ENCODE assay signal across 1 cellular context in the genomic region with DNA sequence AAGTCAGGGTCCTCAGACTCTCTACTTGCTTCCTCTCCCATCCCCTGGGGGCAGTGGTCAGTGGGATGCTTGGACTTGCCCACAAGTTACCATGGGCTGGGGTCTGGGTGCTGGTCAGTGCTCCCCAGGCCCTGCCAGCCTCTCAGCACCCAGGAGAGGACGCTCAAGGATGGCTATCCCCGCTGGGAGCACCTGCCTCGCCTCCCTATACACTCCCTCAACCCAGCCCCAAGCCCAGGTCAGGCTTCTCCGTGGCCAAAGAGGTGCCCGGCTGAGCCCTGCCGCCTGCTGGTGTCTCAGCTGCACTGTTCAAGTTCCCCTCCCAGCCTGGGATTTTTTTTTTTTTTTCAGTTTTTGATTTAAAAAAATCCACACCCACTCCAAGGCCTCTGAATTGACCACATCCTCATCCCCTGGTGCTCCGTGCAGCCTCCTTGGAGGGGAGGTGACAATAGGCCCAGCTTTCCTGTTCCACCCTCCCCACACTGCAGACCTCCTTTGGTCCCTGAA.
TF ChIP-seq lines count a peak whose summit lies in the region.

No MANE protein-coding gene starts in this region.

TF ChIP-seq in K562, 482 proteins besides CTCF, POLR2A, EP300 and RAD21 (continued from another document):
- TF ChIP-seq JUND (IDR thresholded peaks at IDR 0.05; ENCODE audit: borderline replicate concordance, low read depth, low read length) (0 out of 2 replicates have a peak, but pooled peaks have one; percentile 27), JUND (tag; IDR thresholded peaks at IDR 0.05; ENCODE audit: borderline replicate concordance, low read depth, low read length) (no peak), ZBTB7A (IDR thresholded peaks at IDR 0.05; ENCODE audit: borderline replicate concordance, control insufficient read depth, low read depth, low read length) (peak; percentile 15; the same call in 1 of the 2 replicates), CREM (IDR thresholded peaks at IDR 0.05; ENCODE audit: low read depth) (0 out of 2 replicates have a peak, but pooled peaks have one; percentile 5), FOXK1 (CRISPR knock-in tag; IDR thresholded peaks at IDR 0.05; ENCODE audit: borderline replicate concordance) (no peak), KAT8 (IDR thresholded peaks at IDR 0.05; ENCODE audit: low read depth) (no peak), HDAC6 (IDR thresholded peaks at IDR 0.05; ENCODE audit: low read depth, low read length) (no peak), MTA3 (IDR thresholded peaks at IDR 0.05; ENCODE audit: borderline replicate concordance) (no peak), MED1 (CRISPR knock-in tag; IDR thresholded peaks at IDR 0.05; ENCODE audit: borderline replicate concordance) (no peak), ARID2 (IDR thresholded peaks at IDR 0.05) (peak; percentile 79; the same call in 1 of the 2 replicates), ARID3A (IDR thresholded peaks at IDR 0.05; ENCODE audit: borderline replicate concordance, low read depth, low read length) (no peak), POLR2G (IDR thresholded peaks at IDR 0.05; ENCODE audit: low read depth, low read length) (peak; percentile 60), CC2D1A (IDR thresholded peaks at IDR 0.05) (peak; percentile 79; the same call in 1 of the 2 replicates), MAFK (IDR thresholded peaks at IDR 0.05; ENCODE audit: low read length) (0 out of 2 replicates have a peak, but pooled peaks have one; percentile 3), XRCC5 (IDR thresholded peaks at IDR 0.05; ENCODE audit: low read depth, low read length) (peak; percentile 45; the same call in 1 of the 2 replicates), STAG1 (CRISPR knock-in tag; IDR thresholded peaks at IDR 0.05; ENCODE audit: borderline replicate concordance) (peak; percentile 52; the same call in 1 of the 2 replicates)
- TF ChIP-seq, protein P1, sequence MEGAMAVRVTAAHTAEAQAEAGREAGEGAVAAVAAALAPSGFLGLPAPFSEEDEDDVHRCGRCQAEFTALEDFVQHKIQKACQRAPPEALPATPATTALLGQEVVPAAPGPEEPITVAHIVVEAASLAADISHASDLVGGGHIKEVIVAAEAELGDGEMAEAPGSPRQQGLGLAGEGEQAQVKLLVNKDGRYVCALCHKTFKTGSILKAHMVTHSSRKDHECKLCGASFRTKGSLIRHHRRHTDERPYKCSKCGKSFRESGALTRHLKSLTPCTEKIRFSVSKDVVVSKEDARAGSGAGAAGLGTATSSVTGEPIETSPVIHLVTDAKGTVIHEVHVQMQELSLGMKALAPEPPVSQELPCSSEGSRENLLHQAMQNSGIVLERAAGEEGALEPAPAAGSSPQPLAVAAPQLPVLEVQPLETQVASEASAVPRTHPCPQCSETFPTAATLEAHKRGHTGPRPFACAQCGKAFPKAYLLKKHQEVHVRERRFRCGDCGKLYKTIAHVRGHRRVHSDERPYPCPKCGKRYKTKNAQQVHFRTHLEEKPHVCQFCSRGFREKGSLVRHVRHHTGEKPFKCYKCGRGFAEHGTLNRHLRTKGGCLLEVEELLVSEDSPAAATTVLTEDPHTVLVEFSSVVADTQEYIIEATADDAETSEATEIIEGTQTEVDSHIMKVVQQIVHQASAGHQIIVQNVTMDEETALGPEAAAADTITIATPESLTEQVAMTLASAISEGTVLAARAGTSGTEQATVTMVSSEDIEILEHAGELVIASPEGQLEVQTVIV (CRISPR knock-in tag; IDR thresholded peaks at IDR 0.05; ENCODE audit: borderline replicate concordance) = no peak
- TF ChIP-seq, protein P2, sequence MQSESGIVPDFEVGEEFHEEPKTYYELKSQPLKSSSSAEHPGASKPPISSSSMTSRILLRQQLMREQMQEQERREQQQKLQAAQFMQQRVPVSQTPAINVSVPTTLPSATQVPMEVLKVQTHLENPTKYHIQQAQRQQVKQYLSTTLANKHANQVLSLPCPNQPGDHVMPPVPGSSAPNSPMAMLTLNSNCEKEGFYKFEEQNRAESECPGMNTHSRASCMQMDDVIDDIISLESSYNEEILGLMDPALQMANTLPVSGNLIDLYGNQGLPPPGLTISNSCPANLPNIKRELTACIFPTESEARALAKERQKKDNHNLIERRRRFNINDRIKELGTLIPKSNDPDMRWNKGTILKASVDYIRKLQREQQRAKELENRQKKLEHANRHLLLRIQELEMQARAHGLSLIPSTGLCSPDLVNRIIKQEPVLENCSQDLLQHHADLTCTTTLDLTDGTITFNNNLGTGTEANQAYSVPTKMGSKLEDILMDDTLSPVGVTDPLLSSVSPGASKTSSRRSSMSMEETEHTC (IDR thresholded peaks at IDR 0.05) = 0 out of 2 replicates have a peak, but pooled peaks have one; percentile 41
- TF ChIP-seq, protein P3, sequence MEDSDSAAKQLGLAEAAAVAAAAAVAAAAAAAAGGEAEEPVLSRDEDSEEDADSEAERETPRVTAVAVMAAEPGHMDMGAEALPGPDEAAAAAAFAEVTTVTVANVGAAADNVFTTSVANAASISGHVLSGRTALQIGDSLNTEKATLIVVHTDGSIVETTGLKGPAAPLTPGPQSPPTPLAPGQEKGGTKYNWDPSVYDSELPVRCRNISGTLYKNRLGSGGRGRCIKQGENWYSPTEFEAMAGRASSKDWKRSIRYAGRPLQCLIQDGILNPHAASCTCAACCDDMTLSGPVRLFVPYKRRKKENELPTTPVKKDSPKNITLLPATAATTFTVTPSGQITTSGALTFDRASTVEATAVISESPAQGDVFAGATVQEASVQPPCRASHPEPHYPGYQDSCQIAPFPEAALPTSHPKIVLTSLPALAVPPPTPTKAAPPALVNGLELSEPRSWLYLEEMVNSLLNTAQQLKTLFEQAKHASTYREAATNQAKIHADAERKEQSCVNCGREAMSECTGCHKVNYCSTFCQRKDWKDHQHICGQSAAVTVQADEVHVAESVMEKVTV (CRISPR knock-in tag; IDR thresholded peaks at IDR 0.05) = peak; percentile 51
- TF ChIP-seq, protein P4, sequence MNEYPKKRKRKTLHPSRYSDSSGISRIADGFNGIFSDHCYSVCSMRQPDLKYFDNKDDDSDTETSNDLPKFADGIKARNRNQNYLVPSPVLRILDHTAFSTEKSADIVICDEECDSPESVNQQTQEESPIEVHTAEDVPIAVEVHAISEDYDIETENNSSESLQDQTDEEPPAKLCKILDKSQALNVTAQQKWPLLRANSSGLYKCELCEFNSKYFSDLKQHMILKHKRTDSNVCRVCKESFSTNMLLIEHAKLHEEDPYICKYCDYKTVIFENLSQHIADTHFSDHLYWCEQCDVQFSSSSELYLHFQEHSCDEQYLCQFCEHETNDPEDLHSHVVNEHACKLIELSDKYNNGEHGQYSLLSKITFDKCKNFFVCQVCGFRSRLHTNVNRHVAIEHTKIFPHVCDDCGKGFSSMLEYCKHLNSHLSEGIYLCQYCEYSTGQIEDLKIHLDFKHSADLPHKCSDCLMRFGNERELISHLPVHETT (CRISPR knock-in tag; conservative IDR thresholded peaks at IDR 0.05 in 1 of 2, IDR thresholded peaks at IDR 0.05 in 1 of 2) = 0 out of 4 replicates have a peak, but pooled peaks of 1 of the 2 experiments have one; percentile 49
